21 cellular contexts compared by ENCODE assay signal in the genomic region with DNA sequence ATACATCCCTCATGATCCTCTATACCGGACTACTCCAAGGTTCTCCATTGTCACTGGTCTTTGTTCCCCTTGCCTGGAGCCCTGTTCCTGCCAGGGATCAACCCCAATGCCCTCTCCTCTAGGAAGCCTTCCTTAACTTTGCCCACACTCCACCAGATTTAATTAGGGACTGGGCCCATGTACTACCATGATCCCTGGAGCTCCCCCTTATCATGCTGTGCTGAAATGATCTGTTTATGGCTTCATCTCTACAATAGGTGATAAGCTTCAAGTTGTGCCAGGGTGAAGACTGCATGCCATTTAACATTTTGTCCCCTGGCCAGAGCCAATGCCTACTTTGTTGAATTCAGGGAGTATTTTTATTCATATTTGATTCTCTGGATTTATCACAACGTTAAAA. TPM values are rescaled to one million over a fixed set of nuclear protein-coding genes. Genes with fewer than 3 reads are reported as not detected.
"Had no signal": no experiment of that assay in that cellular context is flagged by ENCODE, and none has a peak within 500 bp of the region (broad histone marks: within the 10 kb centered on the region; RNA-seq: fewer than 3 reads in every experiment).

No MANE protein-coding gene starts in this region.

- H3K27ac ChIP-seq: SJCRH30 had no signal

- ATAC-seq: HepG2, SK-N-SH treated with all-trans-retinoic acid at 6 μM for 48 hours had no signal

- H3K4me1 ChIP-seq: SJCRH30 had no signal

- H3K4me3 ChIP-seq: SJCRH30 had no signal

- DNase-seq: IMR-90, Kasumi-1, KG1, MM.1S, NCI-H1105, NCI-H1417, NCI-H1436 treated with DMSO at 0.1 percent for 48 hours, NCI-H1694, NCI-H187 treated with DMSO at 0.1 percent for 48 hours, NCI-H2029 treated with DMSO at 0.1 percent for 48 hours, NCI-H2171 treated with DMSO at 0.1 percent for 48 hours, NCI-H345, NCI-H446 treated with DMSO at 0.1 percent for 48 hours, NCI-H510A treated with DMSO at 0.1 percent for 48 hours, NCI-H526 treated with DMSO at 0.1 percent for 48 hours, NCI-H748 treated with DMSO at 0.1 percent for 48 hours, RPMI8226, SHP77 treated with DMSO at 0.1 percent for 48 hours, SJCRH30 had no signal

- H3K9me3 ChIP-seq: SJCRH30 had no signal

- H3K27me3 ChIP-seq: SJCRH30 had no signal

RNA-seq across cellular contexts. Expression of gene IRX5, which starts 17.9 kb away (rescaled TPM):
- total RNA-seq: HepG2, IMR-90 had no signal
- polyA plus RNA-seq: HepG2, IMR-90 had no signal
